Comparison of ENCODE assay signal across 10 cellular contexts in the genomic region with DNA sequence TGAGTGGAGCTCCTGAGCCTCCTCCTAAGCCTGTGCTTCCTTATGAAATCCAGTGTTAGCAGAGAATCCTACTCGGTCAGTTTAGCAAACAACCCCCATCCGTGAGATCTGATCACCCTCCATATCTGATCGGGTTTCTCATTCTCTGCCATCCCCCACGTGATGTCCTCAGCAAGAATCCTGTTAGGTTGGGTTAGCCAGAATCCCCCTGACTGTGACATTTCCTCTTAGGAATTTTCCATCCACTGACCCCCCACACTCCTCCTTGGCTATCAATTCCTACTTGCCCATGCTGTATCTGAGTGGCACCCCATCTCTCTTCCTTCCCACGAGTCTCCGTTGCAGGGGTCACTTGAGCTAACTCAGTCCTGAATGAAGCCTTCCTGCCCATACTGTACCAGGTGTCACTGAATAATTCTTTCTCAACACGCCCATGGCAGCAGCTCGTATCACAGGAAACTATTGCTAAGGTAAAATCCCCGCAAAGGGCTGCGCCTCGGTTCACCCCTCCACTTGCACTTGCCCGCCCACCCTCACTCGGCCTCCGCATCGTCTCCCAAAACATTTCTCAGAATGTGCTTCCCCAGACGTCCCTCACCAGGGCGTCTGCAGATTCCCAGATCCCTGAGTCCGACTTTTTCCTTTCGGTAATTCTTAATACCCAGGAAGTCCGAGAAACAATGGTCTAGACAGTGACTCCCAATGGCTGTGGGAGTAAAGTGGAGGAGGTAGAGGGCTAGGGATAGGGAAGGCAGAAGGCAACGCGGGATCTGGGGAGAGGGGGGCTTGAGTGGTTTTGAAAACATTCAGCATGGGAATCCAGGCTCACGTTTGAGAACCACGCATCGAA. TPM values are rescaled to one million over a fixed set of nuclear protein-coding genes. Genes with fewer than 3 reads are reported as not detected.
DNase-seq lines count a peak whose midpoint lies in the region; TF ChIP-seq lines count a peak whose summit lies in the region.
"Had no signal": no experiment of that assay in that cellular context is flagged by ENCODE, and none has a peak within 500 bp of the region (broad histone marks: within the 10 kb centered on the region; RNA-seq: fewer than 3 reads in every experiment).

No MANE protein-coding gene starts in this region.

- peak overlapping the region; percentile 95 for H3K27ac ChIP-seq in hepatocyte

- H4K20me1 ChIP-seq in hepatocyte (ENCODE audit: insufficient read depth, poor library complexity, severe bottlenecking), result no peaks in the 10 kb centered on the region

- H3K4me1 ChIP-seq in hepatocyte (ENCODE audit: insufficient read depth), result peaks cover 52% of the 10 kb centered on the region

- DNase-seq in EH (ENCODE audit: low read depth) (peak; percentile 87), amniotic epithelial cell (ENCODE audit: low read depth) (peak; percentile 68), hepatocyte (ENCODE audit: low spot score) (peak; percentile 47), renal cortical epithelial cell (ENCODE audit: low read depth) (peak; percentile 55), NCI-H187 (lab: John Stamatoyannopoulos, UW) (no peak), NCI-H774 (lab: John Stamatoyannopoulos, UW) (no peak), NCI-H146 treated with DMSO at 0.1 percent for 48 hours (lab: John Stamatoyannopoulos, UW; ENCODE audit: unreplicated experiment) (no peak), NCI-H2196 (lab: John Stamatoyannopoulos, UW; ENCODE audit: unreplicated experiment) (no peak)
- DNase-seq: activated CD4-positive, alpha-beta memory T cell treated with anti-CD3 and anti-CD28 coated beads, Interleukin-2, amount 10 ng/mL, durations not matched to agents 7 days and 5 days; NCI-H2081 treated with DMSO at 0.1 percent for 48 hours had no signal

- H3K27me3 ChIP-seq in hepatocyte, result no peaks in the 10 kb centered on the region

- H3K4me3 ChIP-seq in hepatocyte, result no peak overlapping the region

- no peak overlapping the region for H2AFZ ChIP-seq in hepatocyte

- no peaks in the 10 kb centered on the region for H3K9me2 ChIP-seq in hepatocyte (replicated peaks; ENCODE audit: insufficient read depth)

- WGBS in hepatocyte (ENCODE audit: low lambda C conversion rate, missing lambda C conversion rate), result 49% methylated on average over 25 of the region's 25 CpGs

- H3K79me2 ChIP-seq in hepatocyte, result peaks cover 5% of the 10 kb centered on the region

- no peaks in the 10 kb centered on the region for H3K36me3 ChIP-seq in hepatocyte (replicated peaks; ENCODE audit: insufficient read depth, low read depth)

- peak overlapping the region; percentile 58 for H3K4me2 ChIP-seq in hepatocyte

- H3K9me3 ChIP-seq in hepatocyte (ENCODE audit: low read depth), result no peaks in the 10 kb centered on the region

- TF ChIP-seq CTCF in hepatocyte (IDR thresholded peaks at IDR 0.05; ENCODE audit: poor library complexity), result no peak

RNA-seq across cellular contexts. Expression of a gene that starts 44.0 kb away (rescaled TPM):
- total RNA-seq in hepatocyte, result 41.8 and 47.9 TPM in 2 replicates
- 16.6 and 28.0 TPM in 2 replicates for polyA plus RNA-seq in hepatocyte
- 268 and 607 TPM in 2 replicates for total RNA-seq in renal cortical epithelial cell

RNA-seq across cellular contexts. Expression of a gene that starts 58.2 kb away (rescaled TPM):
- total RNA-seq in hepatocyte (3.6 and 4.0 TPM in 2 replicates), renal cortical epithelial cell (1.8 and 36.8 TPM in 2 replicates)
- polyA plus RNA-seq in hepatocyte, result 5.4 and 5.9 TPM in 2 replicates

Comparison
In these comparisons a context has a peak if more than half of its experiments do, and no peak if none do; other contexts are left out.
1. DNase-seq: peak in EH (single experiment), amniotic epithelial cell (single experiment), hepatocyte (single experiment) and renal cortical epithelial cell (single experiment); none in NCI-H187 (0 of 2), NCI-H774 (single experiment), NCI-H146 treated with DMSO at 0.1 percent for 48 hours (single experiment) and NCI-H2196 (single experiment).